ENCODE assay signal across 1 cellular context in the genomic region with DNA sequence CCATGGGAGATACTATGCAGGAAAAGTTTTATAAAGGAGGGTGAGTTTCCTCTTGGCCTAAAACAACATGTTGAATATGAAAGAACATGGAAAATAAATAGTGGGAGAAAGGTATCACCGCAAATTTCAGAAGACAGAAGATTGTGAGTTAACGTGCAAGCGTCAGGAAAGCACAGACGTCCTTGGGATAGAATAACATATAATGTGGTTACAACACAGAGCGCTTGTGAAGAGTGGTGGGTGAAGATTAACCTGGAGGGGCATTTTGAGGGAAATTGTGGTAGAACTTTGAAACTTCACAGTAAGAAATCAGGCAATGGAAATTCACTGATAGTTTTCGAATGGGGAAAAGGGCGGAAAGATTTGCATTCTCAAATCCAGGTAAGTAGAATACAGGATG.
TF ChIP-seq lines count a peak whose summit lies in the region.

No MANE protein-coding gene starts in this region.

TF ChIP-seq in HepG2, 621 proteins besides CTCF, POLR2A, EP300 and RAD21 (continued from another document and continues in another):
- TF ChIP-seq, protein P1, sequence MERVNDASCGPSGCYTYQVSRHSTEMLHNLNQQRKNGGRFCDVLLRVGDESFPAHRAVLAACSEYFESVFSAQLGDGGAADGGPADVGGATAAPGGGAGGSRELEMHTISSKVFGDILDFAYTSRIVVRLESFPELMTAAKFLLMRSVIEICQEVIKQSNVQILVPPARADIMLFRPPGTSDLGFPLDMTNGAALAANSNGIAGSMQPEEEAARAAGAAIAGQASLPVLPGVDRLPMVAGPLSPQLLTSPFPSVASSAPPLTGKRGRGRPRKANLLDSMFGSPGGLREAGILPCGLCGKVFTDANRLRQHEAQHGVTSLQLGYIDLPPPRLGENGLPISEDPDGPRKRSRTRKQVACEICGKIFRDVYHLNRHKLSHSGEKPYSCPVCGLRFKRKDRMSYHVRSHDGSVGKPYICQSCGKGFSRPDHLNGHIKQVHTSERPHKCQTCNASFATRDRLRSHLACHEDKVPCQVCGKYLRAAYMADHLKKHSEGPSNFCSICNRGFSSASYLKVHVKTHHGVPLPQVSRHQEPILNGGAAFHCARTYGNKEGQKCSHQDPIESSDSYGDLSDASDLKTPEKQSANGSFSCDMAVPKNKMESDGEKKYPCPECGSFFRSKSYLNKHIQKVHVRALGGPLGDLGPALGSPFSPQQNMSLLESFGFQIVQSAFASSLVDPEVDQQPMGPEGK (CRISPR knock-in tag; IDR thresholded peaks at IDR 0.05): peak; percentile 35; the same call in 1 of the 2 replicates
- TF ChIP-seq ZNF615 (CRISPR knock-in tag; IDR thresholded peaks at IDR 0.05; ENCODE audit: borderline replicate concordance) (no peak), ZNF335 (CRISPR knock-in tag; IDR thresholded peaks at IDR 0.05) (0 out of 2 replicates have a peak, but pooled peaks have one; percentile 40), ZNF337 (CRISPR knock-in tag; IDR thresholded peaks at IDR 0.05; ENCODE audit: borderline replicate concordance, low read depth) (no peak), ZSCAN9 (CRISPR knock-in tag; IDR thresholded peaks at IDR 0.05; ENCODE audit: borderline replicate concordance) (no peak), HDAC1 (CRISPR knock-in tag; IDR thresholded peaks at IDR 0.05) (peak; percentile 26; the same call in 1 of the 2 replicates), WIZ (CRISPR knock-in tag; IDR thresholded peaks at IDR 0.05) (no peak), NFIC (IDR thresholded peaks at IDR 0.05; ENCODE audit: low read length) (peak; percentile 77; the same call in 1 of the 2 replicates), ZFP37 (CRISPR knock-in tag; IDR thresholded peaks at IDR 0.05; ENCODE audit: borderline replicate concordance) (no peak), ZNF331 (CRISPR knock-in tag; IDR thresholded peaks at IDR 0.05) (peak; percentile 64; the same call in 1 of the 2 replicates), MYC (CRISPR knock-in tag; IDR thresholded peaks at IDR 0.05; ENCODE audit: borderline replicate concordance) (no peak), FOXJ3 (CRISPR knock-in tag; IDR thresholded peaks at IDR 0.05; ENCODE audit: borderline replicate concordance) (peak; percentile 59; the same call in 1 of the 2 replicates), RELA (CRISPR knock-in tag; IDR thresholded peaks at IDR 0.05) (no peak), CENPT (CRISPR knock-in tag; IDR thresholded peaks at IDR 0.05; ENCODE audit: low read depth) (no peak), SOX6 (IDR thresholded peaks at IDR 0.05) (no peak), SOX6 (CRISPR knock-in tag; IDR thresholded peaks at IDR 0.05) (peak; percentile 62; the same call in 1 of the 2 replicates), SIX4 (CRISPR knock-in tag; IDR thresholded peaks at IDR 0.05) (peak; percentile 55; the same call in 1 of the 2 replicates), SOX13 (IDR thresholded peaks at IDR 0.05) (no peak), SOX13 (CRISPR knock-in tag; conservative IDR thresholded peaks at IDR 0.05 in 1 of 2, IDR thresholded peaks at IDR 0.05 in 1 of 2) (peak in 1 of 2 experiments; percentile 69; a peak in 2 of 4 replicates), ARID2 (CRISPR knock-in tag; IDR thresholded peaks at IDR 0.05; ENCODE audit: borderline replicate concordance) (no peak), ATAD3A (CRISPR knock-in tag; IDR thresholded peaks at IDR 0.05) (no peak), ZNF564 (CRISPR knock-in tag; IDR thresholded peaks at IDR 0.05) (no peak), ZKSCAN5 (CRISPR knock-in tag; IDR thresholded peaks at IDR 0.05) (no peak), MTA1 (CRISPR knock-in tag; IDR thresholded peaks at IDR 0.05; ENCODE audit: borderline replicate concordance) (no peak), JUND (CRISPR knock-in tag; IDR thresholded peaks at IDR 0.05) (no peak), KLF11 (CRISPR knock-in tag; IDR thresholded peaks at IDR 0.05) (no peak), PHF20 (CRISPR knock-in tag; IDR thresholded peaks at IDR 0.05) (no peak), REPIN1 (CRISPR knock-in tag; IDR thresholded peaks at IDR 0.05; ENCODE audit: borderline replicate concordance, low read depth) (peak; percentile 41; the same call in 1 of the 2 replicates), ZNF672 (CRISPR knock-in tag; IDR thresholded peaks at IDR 0.05) (no peak), ZSCAN21 (CRISPR knock-in tag; IDR thresholded peaks at IDR 0.05; ENCODE audit: borderline replicate concordance) (no peak), RARG (CRISPR knock-in tag; IDR thresholded peaks at IDR 0.05; ENCODE audit: low read depth) (no peak), MED1 (CRISPR knock-in tag; IDR thresholded peaks at IDR 0.05) (peak; percentile 66), ZNF598 (CRISPR knock-in tag; IDR thresholded peaks at IDR 0.05; ENCODE audit: borderline replicate concordance) (no peak), SMAD9 (CRISPR knock-in tag; IDR thresholded peaks at IDR 0.05) (no peak), PCBP2 (optimal IDR thresholded peaks at IDR 0.05; ENCODE audit: low read depth, low read length, poor library complexity, severe bottlenecking) (no peak), CBFB (CRISPR knock-in tag; IDR thresholded peaks at IDR 0.05) (no peak), MTF1 (CRISPR knock-in tag; IDR thresholded peaks at IDR 0.05) (0 out of 2 replicates have a peak, but pooled peaks have one; percentile 35)
- TF ChIP-seq, protein P2, sequence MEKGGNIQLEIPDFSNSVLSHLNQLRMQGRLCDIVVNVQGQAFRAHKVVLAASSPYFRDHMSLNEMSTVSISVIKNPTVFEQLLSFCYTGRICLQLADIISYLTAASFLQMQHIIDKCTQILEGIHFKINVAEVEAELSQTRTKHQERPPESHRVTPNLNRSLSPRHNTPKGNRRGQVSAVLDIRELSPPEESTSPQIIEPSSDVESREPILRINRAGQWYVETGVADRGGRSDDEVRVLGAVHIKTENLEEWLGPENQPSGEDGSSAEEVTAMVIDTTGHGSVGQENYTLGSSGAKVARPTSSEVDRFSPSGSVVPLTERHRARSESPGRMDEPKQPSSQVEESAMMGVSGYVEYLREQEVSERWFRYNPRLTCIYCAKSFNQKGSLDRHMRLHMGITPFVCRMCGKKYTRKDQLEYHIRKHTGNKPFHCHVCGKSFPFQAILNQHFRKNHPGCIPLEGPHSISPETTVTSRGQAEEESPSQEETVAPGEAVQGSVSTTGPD (CRISPR knock-in tag; IDR thresholded peaks at IDR 0.05): no peak
- TF ChIP-seq, protein P3, sequence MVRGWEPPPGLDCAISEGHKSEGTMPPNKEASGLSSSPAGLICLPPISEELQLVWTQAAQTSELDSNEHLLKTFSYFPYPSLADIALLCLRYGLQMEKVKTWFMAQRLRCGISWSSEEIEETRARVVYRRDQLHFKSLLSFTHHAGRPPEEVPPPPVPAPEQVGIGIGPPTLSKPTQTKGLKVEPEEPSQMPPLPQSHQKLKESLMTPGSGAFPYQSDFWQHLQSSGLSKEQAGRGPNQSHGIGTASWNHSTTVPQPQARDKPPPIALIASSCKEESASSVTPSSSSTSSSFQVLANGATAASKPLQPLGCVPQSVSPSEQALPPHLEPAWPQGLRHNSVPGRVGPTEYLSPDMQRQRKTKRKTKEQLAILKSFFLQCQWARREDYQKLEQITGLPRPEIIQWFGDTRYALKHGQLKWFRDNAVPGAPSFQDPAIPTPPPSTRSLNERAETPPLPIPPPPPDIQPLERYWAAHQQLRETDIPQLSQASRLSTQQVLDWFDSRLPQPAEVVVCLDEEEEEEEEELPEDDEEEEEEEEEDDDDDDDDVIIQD (CRISPR knock-in tag; IDR thresholded peaks at IDR 0.05; ENCODE audit: low read depth): peak; percentile 79; the same call in 1 of the 2 replicates
- TF ChIP-seq, protein P4, sequence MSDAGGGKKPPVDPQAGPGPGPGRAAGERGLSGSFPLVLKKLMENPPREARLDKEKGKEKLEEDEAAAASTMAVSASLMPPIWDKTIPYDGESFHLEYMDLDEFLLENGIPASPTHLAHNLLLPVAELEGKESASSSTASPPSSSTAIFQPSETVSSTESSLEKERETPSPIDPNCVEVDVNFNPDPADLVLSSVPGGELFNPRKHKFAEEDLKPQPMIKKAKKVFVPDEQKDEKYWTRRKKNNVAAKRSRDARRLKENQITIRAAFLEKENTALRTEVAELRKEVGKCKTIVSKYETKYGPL (CRISPR knock-in tag; IDR thresholded peaks at IDR 0.05): no peak
- TF ChIP-seq, protein P5, sequence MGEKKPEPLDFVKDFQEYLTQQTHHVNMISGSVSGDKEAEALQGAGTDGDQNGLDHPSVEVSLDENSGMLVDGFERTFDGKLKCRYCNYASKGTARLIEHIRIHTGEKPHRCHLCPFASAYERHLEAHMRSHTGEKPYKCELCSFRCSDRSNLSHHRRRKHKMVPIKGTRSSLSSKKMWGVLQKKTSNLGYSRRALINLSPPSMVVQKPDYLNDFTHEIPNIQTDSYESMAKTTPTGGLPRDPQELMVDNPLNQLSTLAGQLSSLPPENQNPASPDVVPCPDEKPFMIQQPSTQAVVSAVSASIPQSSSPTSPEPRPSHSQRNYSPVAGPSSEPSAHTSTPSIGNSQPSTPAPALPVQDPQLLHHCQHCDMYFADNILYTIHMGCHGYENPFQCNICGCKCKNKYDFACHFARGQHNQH (CRISPR knock-in tag; IDR thresholded peaks at IDR 0.05): 0 out of 2 replicates have a peak, but pooled peaks have one; percentile 49
- TF ChIP-seq, protein P6, sequence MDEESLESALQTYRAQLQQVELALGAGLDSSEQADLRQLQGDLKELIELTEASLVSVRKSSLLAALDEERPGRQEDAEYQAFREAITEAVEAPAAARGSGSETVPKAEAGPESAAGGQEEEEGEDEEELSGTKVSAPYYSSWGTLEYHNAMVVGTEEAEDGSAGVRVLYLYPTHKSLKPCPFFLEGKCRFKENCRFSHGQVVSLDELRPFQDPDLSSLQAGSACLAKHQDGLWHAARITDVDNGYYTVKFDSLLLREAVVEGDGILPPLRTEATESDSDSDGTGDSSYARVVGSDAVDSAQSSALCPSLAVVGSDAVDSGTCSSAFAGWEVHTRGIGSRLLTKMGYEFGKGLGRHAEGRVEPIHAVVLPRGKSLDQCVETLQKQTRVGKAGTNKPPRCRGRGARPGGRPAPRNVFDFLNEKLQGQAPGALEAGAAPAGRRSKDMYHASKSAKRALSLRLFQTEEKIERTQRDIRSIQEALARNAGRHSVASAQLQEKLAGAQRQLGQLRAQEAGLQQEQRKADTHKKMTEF (CRISPR knock-in tag; IDR thresholded peaks at IDR 0.05): peak; percentile 78
- TF ChIP-seq, protein P7, sequence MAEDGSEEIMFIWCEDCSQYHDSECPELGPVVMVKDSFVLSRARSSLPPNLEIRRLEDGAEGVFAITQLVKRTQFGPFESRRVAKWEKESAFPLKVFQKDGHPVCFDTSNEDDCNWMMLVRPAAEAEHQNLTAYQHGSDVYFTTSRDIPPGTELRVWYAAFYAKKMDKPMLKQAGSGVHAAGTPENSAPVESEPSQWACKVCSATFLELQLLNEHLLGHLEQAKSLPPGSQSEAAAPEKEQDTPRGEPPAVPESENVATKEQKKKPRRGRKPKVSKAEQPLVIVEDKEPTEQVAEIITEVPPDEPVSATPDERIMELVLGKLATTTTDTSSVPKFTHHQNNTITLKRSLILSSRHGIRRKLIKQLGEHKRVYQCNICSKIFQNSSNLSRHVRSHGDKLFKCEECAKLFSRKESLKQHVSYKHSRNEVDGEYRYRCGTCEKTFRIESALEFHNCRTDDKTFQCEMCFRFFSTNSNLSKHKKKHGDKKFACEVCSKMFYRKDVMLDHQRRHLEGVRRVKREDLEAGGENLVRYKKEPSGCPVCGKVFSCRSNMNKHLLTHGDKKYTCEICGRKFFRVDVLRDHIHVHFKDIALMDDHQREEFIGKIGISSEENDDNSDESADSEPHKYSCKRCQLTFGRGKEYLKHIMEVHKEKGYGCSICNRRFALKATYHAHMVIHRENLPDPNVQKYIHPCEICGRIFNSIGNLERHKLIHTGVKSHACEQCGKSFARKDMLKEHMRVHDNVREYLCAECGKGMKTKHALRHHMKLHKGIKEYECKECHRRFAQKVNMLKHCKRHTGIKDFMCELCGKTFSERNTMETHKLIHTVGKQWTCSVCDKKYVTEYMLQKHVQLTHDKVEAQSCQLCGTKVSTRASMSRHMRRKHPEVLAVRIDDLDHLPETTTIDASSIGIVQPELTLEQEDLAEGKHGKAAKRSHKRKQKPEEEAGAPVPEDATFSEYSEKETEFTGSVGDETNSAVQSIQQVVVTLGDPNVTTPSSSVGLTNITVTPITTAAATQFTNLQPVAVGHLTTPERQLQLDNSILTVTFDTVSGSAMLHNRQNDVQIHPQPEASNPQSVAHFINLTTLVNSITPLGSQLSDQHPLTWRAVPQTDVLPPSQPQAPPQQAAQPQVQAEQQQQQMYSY (CRISPR knock-in tag; IDR thresholded peaks at IDR 0.05): no peak
- TF ChIP-seq, protein P8, sequence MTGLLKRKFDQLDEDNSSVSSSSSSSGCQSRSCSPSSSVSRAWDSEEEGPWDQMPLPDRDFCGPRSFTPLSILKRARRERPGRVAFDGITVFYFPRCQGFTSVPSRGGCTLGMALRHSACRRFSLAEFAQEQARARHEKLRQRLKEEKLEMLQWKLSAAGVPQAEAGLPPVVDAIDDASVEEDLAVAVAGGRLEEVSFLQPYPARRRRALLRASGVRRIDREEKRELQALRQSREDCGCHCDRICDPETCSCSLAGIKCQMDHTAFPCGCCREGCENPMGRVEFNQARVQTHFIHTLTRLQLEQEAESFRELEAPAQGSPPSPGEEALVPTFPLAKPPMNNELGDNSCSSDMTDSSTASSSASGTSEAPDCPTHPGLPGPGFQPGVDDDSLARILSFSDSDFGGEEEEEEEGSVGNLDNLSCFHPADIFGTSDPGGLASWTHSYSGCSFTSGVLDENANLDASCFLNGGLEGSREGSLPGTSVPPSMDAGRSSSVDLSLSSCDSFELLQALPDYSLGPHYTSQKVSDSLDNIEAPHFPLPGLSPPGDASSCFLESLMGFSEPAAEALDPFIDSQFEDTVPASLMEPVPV (CRISPR knock-in tag; IDR thresholded peaks at IDR 0.05): no peak
